20 cellular contexts compared by ENCODE assay signal in the genomic region with DNA sequence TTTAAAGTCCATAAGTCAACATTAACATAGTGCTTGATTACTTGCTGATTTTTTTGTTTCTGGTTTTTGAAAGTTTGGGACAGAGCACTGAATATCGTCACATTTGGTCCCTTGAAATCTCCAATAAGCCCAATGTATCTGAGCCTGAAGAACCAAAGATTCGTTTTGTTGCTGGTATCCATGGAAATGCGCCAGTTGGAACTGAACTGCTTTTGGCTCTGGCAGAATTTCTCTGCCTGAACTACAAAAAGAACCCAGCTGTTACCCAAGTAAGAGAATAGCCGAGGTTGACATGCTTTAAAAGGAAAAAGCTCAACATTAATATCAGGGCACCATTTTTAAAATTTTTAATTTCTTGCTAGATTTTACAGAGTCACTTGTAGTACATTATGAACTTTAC. TPM values are rescaled to one million over a fixed set of nuclear protein-coding genes. Genes with fewer than 3 reads are reported as not detected.
DNase-seq lines count a peak whose midpoint lies in the region; ATAC-seq and TF ChIP-seq lines count a peak whose summit lies in the region.
"Had no signal": no experiment of that assay in that cellular context is flagged by ENCODE, and none has a peak within 500 bp of the region (broad histone marks: within the 10 kb centered on the region; RNA-seq: fewer than 3 reads in every experiment).

No MANE protein-coding gene starts in this region.

- TF ChIP-seq CTCF in gastroesophageal sphincter (IDR thresholded peaks at IDR 0.05), result no peak

- peaks cover 0 to 20% (median 0%) of the 10 kb centered on the region in 3 donors for H3K4me1 ChIP-seq in gastroesophageal sphincter
- H3K4me1 ChIP-seq: BLaER1, prostate gland had no signal

- WGBS in gastroesophageal sphincter (ENCODE audit: low coverage in 1 of 2), 2 donors, result 24 to 31% methylated on average over 4 of the region's 4 CpGs

- ATAC-seq in left lobe of liver (peak; percentile 84), gastroesophageal sphincter (no peak), HG03521 (IDR thresholded peaks at IDR 0.05; ENCODE audit: unreplicated experiment) (no peak), HG03095 (IDR thresholded peaks at IDR 0.05; ENCODE audit: unreplicated experiment) (no peak)

- H3K36me3 ChIP-seq in gastroesophageal sphincter, result peaks cover 0 to 65% of the 10 kb centered on the region in 2 donors
- H3K36me3 ChIP-seq: prostate gland had no signal

- H3K27me3 ChIP-seq in gastroesophageal sphincter, result no peaks in the 10 kb centered on the region
- H3K27me3 ChIP-seq: BLaER1, stomach had no signal

- no peak overlapping the region for H3K4me3 ChIP-seq in gastroesophageal sphincter
- H3K4me3 ChIP-seq: BLaER1, prostate gland, stomach had no signal

- no peak for TF ChIP-seq EP300 in gastroesophageal sphincter (IDR thresholded peaks at IDR 0.05)

- TF ChIP-seq POLR2A in gastroesophageal sphincter (IDR thresholded peaks at IDR 0.05), result no peak

- peak; percentile 15 for DNase-seq in GM04503 (ENCODE audit: low read depth)
- DNase-seq in cerebellum (ENCODE audit: low spot score), result peak; percentile 46
- DNase-seq in left lobe of liver (ENCODE audit: low spot score), result peak; percentile 73
- peak; percentile 87 for DNase-seq in superior temporal gyrus (ENCODE audit: extremely low spot score)
- no peak for DNase-seq in HCEC 1CT
- DNase-seq: activated CD4-positive, CD25-positive, alpha-beta regulatory T cell treated with anti-CD3 and anti-CD28 coated beads, Interleukin-2, amount 50 U/mL, for 72 hours; activated gamma-delta T cell treated with Interleukin-2 at 50 U/mL for 16 hours; DMS153; islet precursor cell; NCI-H1436; NCI-H226; SHP77; stimulated activated CD4-positive, alpha-beta T cell treated with anti-CD3 and anti-CD28 coated beads, Interleukin-15, amount 100 ng/mL, for 24 hours; stomach; T-helper 2 cell had no signal

- no peaks in the 10 kb centered on the region for H3K9me3 ChIP-seq in gastroesophageal sphincter
- H3K9me3 ChIP-seq: prostate gland, stomach had no signal

- H3K27ac ChIP-seq in gastroesophageal sphincter, result no peak overlapping the region
- H3K27ac ChIP-seq: BLaER1, prostate gland, stomach had no signal

RNA-seq across cellular contexts. Expression of a gene that starts 27.7 kb away (rescaled TPM):
- total RNA-seq in cerebellum (32.8 TPM), left lobe of liver (23.2 TPM), gastroesophageal sphincter (10 to 100 TPM; 28.4 to 62.0 (median 44.6) TPM)
